ENCODE assay signal across 8 cellular contexts in genomic region chr11:59550368-59550841, GRCh38. TPM values are rescaled to one million over a fixed set of nuclear protein-coding genes. Genes with fewer than 3 reads are reported as not detected.
DNase-seq lines count a peak whose midpoint lies in the region; ATAC-seq lines count a peak whose summit lies in the region.

No MANE protein-coding gene starts in this region.

- H3K27ac Mint-ChIP-seq in activated CD4-positive, alpha-beta memory T cell treated with anti-CD3 and anti-CD28 coated beads, Interleukin-2, amount 10 ng/mL, durations not matched to agents 7 days and 5 days, result peak overlapping the region; percentile 83

- DNase-seq in CD1c-positive myeloid dendritic cell (ENCODE audit: extremely low spot score), result peak; percentile 76
- DNase-seq in NCI-H82 (lab: John Stamatoyannopoulos, UW), result peak; percentile 97
- DNase-seq in activated CD4-positive, alpha-beta memory T cell treated with anti-CD3 and anti-CD28 coated beads, Interleukin-2, amount 10 ng/mL, durations not matched to agents 7 days and 5 days, result peak; percentile 85
- DNase-seq in effector CD4-positive, alpha-beta T cell, result peak; percentile 74
- DNase-seq in medulla oblongata (ENCODE audit: extremely low spot score), result peak; percentile 89
- DNase-seq in stimulated activated CD4-positive, alpha-beta T cell treated with anti-CD3 and anti-CD28 coated beads, TNF-alpha, amount 100 ng/mL, for 48 hours (ENCODE audit: low read depth in 3 of 3), result peak; percentile 77 to 93 (median 85)

- H3K4me1 Mint-ChIP-seq in activated CD4-positive, alpha-beta memory T cell treated with anti-CD3 and anti-CD28 coated beads, Interleukin-2, amount 10 ng/mL, durations not matched to agents 7 days and 5 days, result peaks cover 36% of the 10 kb centered on the region

- CTCF ChIA-PET in activated CD4-positive, alpha-beta memory T cell treated with anti-CD3 and anti-CD28 coated beads, Interleukin-2, amount 10 ng/mL, durations not matched to agents 7 days and 5 days (lab: Charles Lee), result interaction anchor here (0.7 to 2.9 kb wide), 4 partner anchors 8 to 39 kb away, joined by 3 to 18 read pairs (median 4); partner anchors contain the start of gene OR4D9

- H3K9me3 Mint-ChIP-seq in activated CD4-positive, alpha-beta memory T cell treated with anti-CD3 and anti-CD28 coated beads, Interleukin-2, amount 10 ng/mL, durations not matched to agents 7 days and 5 days, result no peaks in the 10 kb centered on the region

- peaks cover 5% of the 10 kb centered on the region for H3K27me3 Mint-ChIP-seq in activated CD4-positive, alpha-beta memory T cell treated with anti-CD3 and anti-CD28 coated beads, Interleukin-2, amount 10 ng/mL, durations not matched to agents 7 days and 5 days

- H3K4me3 Mint-ChIP-seq in activated CD4-positive, alpha-beta memory T cell treated with anti-CD3 and anti-CD28 coated beads, Interleukin-2, amount 10 ng/mL, durations not matched to agents 7 days and 5 days, result peak overlapping the region; percentile 79

- ATAC-seq in GM19438 (IDR thresholded peaks at IDR 0.05; ENCODE audit: low read depth, unreplicated experiment) (peak; percentile 90), HG03571 (IDR thresholded peaks at IDR 0.05; ENCODE audit: unreplicated experiment) (peak; percentile 92)

- POLR2A ChIA-PET in activated CD4-positive, alpha-beta memory T cell treated with anti-CD3 and anti-CD28 coated beads, Interleukin-2, amount 10 ng/mL, durations not matched to agents 7 days and 5 days (lab: Charles Lee), result interaction anchor here (0.6 to 2.9 kb wide), 8 partner anchors 9 to 118 kb away, joined by 3 to 27 read pairs (median 6); partner anchors contain the start of genes OSBP and PATL1

- peaks cover 3% of the 10 kb centered on the region for H3K36me3 Mint-ChIP-seq in activated CD4-positive, alpha-beta memory T cell treated with anti-CD3 and anti-CD28 coated beads, Interleukin-2, amount 10 ng/mL, durations not matched to agents 7 days and 5 days (ENCODE audit: low read depth)

RNA-seq across cellular contexts. Expression of gene OR4D9, which starts 39.1 kb away (rescaled TPM):
- total RNA-seq in activated CD4-positive, alpha-beta memory T cell treated with anti-CD3 and anti-CD28 coated beads, Interleukin-2, amount 10 ng/mL, durations not matched to agents 7 days and 5 days, result not detected

RNA-seq across cellular contexts. Expression of gene OR4D11, which starts 47.0 kb away (rescaled TPM):
- not detected for total RNA-seq in activated CD4-positive, alpha-beta memory T cell treated with anti-CD3 and anti-CD28 coated beads, Interleukin-2, amount 10 ng/mL, durations not matched to agents 7 days and 5 days

Comparison
In these comparisons a context has a peak if more than half of its experiments do, and no peak if none do; other contexts are left out.
1. Peak in every context shown above with its lines: DNase-seq and ATAC-seq.